In the genomic region with DNA sequence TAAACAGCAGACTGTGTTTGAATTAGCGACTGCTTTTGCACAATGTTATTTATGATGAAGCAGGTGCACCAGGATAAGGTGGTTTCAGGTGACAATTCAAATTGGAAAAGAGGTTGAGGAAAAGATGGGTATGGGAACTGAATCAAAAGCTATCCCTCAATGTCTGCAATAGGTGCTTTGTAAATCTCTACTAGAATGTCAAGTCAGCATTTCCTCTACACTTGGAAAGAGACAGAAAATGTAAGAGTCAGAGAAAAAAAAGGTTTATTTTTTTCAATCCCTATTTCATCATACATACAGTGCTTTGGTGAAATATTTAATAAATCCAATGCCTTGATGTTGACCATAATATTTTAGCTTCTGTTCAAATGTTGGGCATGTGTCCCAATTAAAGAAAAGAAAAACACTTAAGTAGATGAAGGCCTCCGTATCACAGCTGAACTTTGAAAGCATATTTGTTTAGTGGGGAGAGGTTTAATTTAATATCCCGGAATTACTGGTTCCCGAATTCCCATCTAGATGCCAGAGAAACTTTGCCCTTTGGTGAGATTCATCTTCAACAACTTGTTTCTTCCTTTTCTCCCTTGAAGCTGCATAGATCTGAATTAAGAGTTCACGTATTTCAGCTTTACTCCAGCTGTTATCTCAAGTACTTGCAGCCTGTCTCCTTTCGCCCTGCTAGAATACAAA, we compare ENCODE assay signal across 14 cellular contexts. TPM values are rescaled to one million over a fixed set of nuclear protein-coding genes. Genes with fewer than 3 reads are reported as not detected.
DNase-seq lines count a peak whose midpoint lies in the region; ATAC-seq, FAIRE-seq and TF ChIP-seq lines count a peak whose summit lies in the region.
"Had no signal": no experiment of that assay in that cellular context is flagged by ENCODE, and none has a peak within 500 bp of the region (broad histone marks: within the 10 kb centered on the region; RNA-seq: fewer than 3 reads in every experiment).

No MANE protein-coding gene starts in this region.

- TF ChIP-seq RAD21 in H1 (IDR thresholded peaks at IDR 0.05 in 1 of 2, conservative IDR thresholded peaks at IDR 0.05 in 1 of 2; ENCODE audit: low read depth in 2 of 2, low read length in 2 of 2): no peak

- no peak overlapping the region for H3K9ac ChIP-seq in H1 (replicated peaks in 1 of 4; ENCODE audit: extremely low read depth in 1 of 4, low read depth in 3 of 4, low read length in 3 of 4)
- no peak overlapping the region for H3K9ac ChIP-seq in smooth muscle cell (ENCODE audit: low read depth)

- H2BK15ac ChIP-seq in H1 (ENCODE audit: low read length): no peak overlapping the region

- H3K79me2 ChIP-seq in H1 (ENCODE audit: control insufficient read depth in 1 of 2, insufficient read depth in 2 of 2, low read length in 2 of 2) (peaks cover 0 to 2% of the 10 kb centered on the region in 2 experiments; a peak in 1 of 4 replicates), smooth muscle cell (ENCODE audit: low read depth) (peaks cover 9% of the 10 kb centered on the region)

- intact Hi-C loops in left ventricle myocardium inferior (cut with micrococcal nuclease): loop anchor here (5.0 to 10.0 kb wide), 2 partner anchors 159 to 376 kb away; no protein-coding TSS in a partner anchor

- no peak overlapping the region for H3K27ac ChIP-seq in H1 (ENCODE audit: low read depth, low read length)
- peak overlapping the region; percentile 10 for H3K27ac ChIP-seq in smooth muscle cell (ENCODE audit: low read depth)
- no peak overlapping the region for H3K27ac ChIP-seq in left ventricle myocardium inferior (replicated peaks)
- H3K27ac ChIP-seq: BLaER1 treated with 17β-estradiol and CSF1 and Interleukin-3, amounts not matched to agents 10 nM and 100 nM; heart left ventricle had no signal

- no peak for TF ChIP-seq POLR2A in H1 (IDR thresholded peaks at IDR 0.05; ENCODE audit: control extremely low read depth in 1 of 2, low read depth in 2 of 2, low read length in 2 of 2)

- H2AFZ ChIP-seq in H1 (ENCODE audit: low read length) (no peak overlapping the region), smooth muscle cell (ENCODE audit: low read depth) (no peak overlapping the region)

- H3K36me3 ChIP-seq in H1 (ENCODE audit: control insufficient read depth in 2 of 4, insufficient read depth in 4 of 4, low read length in 3 of 4): no peaks in the 10 kb centered on the region
- no peaks in the 10 kb centered on the region for H3K36me3 ChIP-seq in smooth muscle cell (ENCODE audit: low read depth)
- no peaks in the 10 kb centered on the region for H3K36me3 ChIP-seq in left ventricle myocardium inferior
- H3K36me3 ChIP-seq: heart left ventricle had no signal

- no peaks in the 10 kb centered on the region for H3F3A ChIP-seq in smooth muscle cell (ENCODE audit: low read depth)

- POLR2A ChIA-PET in H1 (lab: Charles Lee; ENCODE audit: partially characterized antibody): no interaction called here

- H3K4me1 ChIP-seq in H1 (replicated peaks in 1 of 4; ENCODE audit: control insufficient read depth in 3 of 4, insufficient read depth in 4 of 4, low read length in 3 of 4): peaks cover 0 to 3% (median 0%) of the 10 kb centered on the region in 4 experiments; a peak in 2 of 7 replicates
- H3K4me1 ChIP-seq in smooth muscle cell (ENCODE audit: low read depth): peaks cover 18% of the 10 kb centered on the region
- H3K4me1 ChIP-seq in left ventricle myocardium inferior: peaks cover 33% of the 10 kb centered on the region

- no peak overlapping the region for H2BK20ac ChIP-seq in H1 (ENCODE audit: low read length)

- ATAC-seq in GM18868 (IDR thresholded peaks at IDR 0.05; ENCODE audit: unreplicated experiment): no peak
- ATAC-seq: heart left ventricle; sciatic nerve; SK-N-SH treated with all-trans-retinoic acid at 6 μM for 48 hours; stimulated activated effector memory CD8-positive, alpha-beta T cell treated with anti-CD3 and anti-CD28 coated beads, Interleukin-12 subunit alpha, Interleukin-12 subunit beta, amount 100 ng/mL, for 72 hours had no signal

- H3K23ac ChIP-seq in H1 (ENCODE audit: insufficient read length): no peak overlapping the region

- no peak overlapping the region for H3K18ac ChIP-seq in H1 (ENCODE audit: extremely low read depth, low read length)

- no peak for FAIRE-seq in H1 (lab: Jason Lieb, UNC)

- H4K91ac ChIP-seq in H1 (replicated peaks; ENCODE audit: insufficient read length, low read length): no peak overlapping the region

- no peak for TF ChIP-seq EP300 in H1 (IDR thresholded peaks at IDR 0.05; ENCODE audit: borderline replicate concordance in 1 of 2, low read depth in 2 of 2, low read length in 2 of 2)

- H2BK5ac ChIP-seq in H1 (ENCODE audit: low read depth, low read length): no peak overlapping the region

- peak; percentile 94 for DNase-seq in NCI-H1105 treated with DMSO at 0.1 percent for 48 hours (lab: John Stamatoyannopoulos, UW)
- DNase-seq in NCI-H345 treated with DMSO at 0.1 percent for 48 hours (lab: John Stamatoyannopoulos, UW; ENCODE audit: unreplicated experiment): peak; percentile 78
- no peak for DNase-seq in H1 (ENCODE audit: low read depth in 1 of 2, low spot score in 2 of 2)
- no peak for DNase-seq in smooth muscle cell (lab: John Stamatoyannopoulos, UW; ENCODE audit: unreplicated experiment)
- DNase-seq in ecto neural progenitor cell (ENCODE audit: low spot score): no peak
- DNase-seq in left ventricle myocardium inferior: no peak
- DNase-seq: activated naive CD4-positive, alpha-beta T cell treated with anti-CD3 and anti-CD28 coated beads, Interleukin-2, amount 10 ng/mL, durations not matched to agents 7 days and 5 days; heart left ventricle; stimulated activated CD4-positive, alpha-beta T cell treated with anti-CD3 and anti-CD28 coated beads, Interleukin-4, amount 100 ng/mL, for 4 hours had no signal

- no peak overlapping the region for H4K5ac ChIP-seq in H1 (ENCODE audit: insufficient read length, low read depth, low read length)

- no peaks in the 10 kb centered on the region for H3K9me3 ChIP-seq in H1 (ENCODE audit: insufficient read depth in 2 of 2, low read depth in 1 of 2, low read length in 1 of 2)
- no peaks in the 10 kb centered on the region for H3K9me3 ChIP-seq in smooth muscle cell (replicated peaks; ENCODE audit: low read depth)
- no peaks in the 10 kb centered on the region for H3K9me3 ChIP-seq in left ventricle myocardium inferior (replicated peaks)
- H3K9me3 ChIP-seq: BLaER1 treated with 17β-estradiol and CSF1 and Interleukin-3, amounts not matched to agents 10 nM and 100 nM; heart left ventricle had no signal

- no peaks in the 10 kb centered on the region for H3K79me1 ChIP-seq in H1 (ENCODE audit: low read depth, low read length)

- no peak overlapping the region for H3K14ac ChIP-seq in H1 (ENCODE audit: insufficient read length)

- H4K8ac ChIP-seq in H1 (ENCODE audit: extremely low read depth, insufficient read depth, low read length): no peak overlapping the region

- CTCF ChIA-PET in H1 (lab: Charles Lee; ENCODE audit: partially characterized antibody): interaction anchor here (0.7 to 6.1 kb wide), 20 partner anchors 13 to 736 kb away, joined by 3 to 47 read pairs (median 4); no protein-coding TSS in a partner anchor

- H3K27me3 ChIP-seq in H1 (replicated peaks in 1 of 4; ENCODE audit: control insufficient read depth in 3 of 4, extremely low read depth in 1 of 4, insufficient read depth in 3 of 4, low read length in 3 of 4): peaks cover 2 to 7% (median 6%) of the 10 kb centered on the region in 4 experiments; a peak in 6 of 7 replicates
- H3K27me3 ChIP-seq in smooth muscle cell (ENCODE audit: low read depth): no peaks in the 10 kb centered on the region
- H3K27me3 ChIP-seq in left ventricle myocardium inferior (ENCODE audit: low read depth): no peaks in the 10 kb centered on the region
- H3K27me3 ChIP-seq: BLaER1 treated with 17β-estradiol and CSF1 and Interleukin-3, amounts not matched to agents 10 nM and 100 nM; heart left ventricle had no signal

- peaks cover 0 to 2% of the 10 kb centered on the region in 2 experiments for H4K20me1 ChIP-seq in H1 (replicated peaks in 1 of 2; ENCODE audit: control insufficient read depth in 1 of 2, insufficient read depth in 2 of 2, low read length in 2 of 2)
- H4K20me1 ChIP-seq in smooth muscle cell (ENCODE audit: low read depth): no peaks in the 10 kb centered on the region

- no peak overlapping the region for H3K56ac ChIP-seq in H1 (replicated peaks; ENCODE audit: insufficient read length, low read depth, low read length)

- no peak overlapping the region for H2BK120ac ChIP-seq in H1 (replicated peaks; ENCODE audit: low read depth, low read length)

- peaks cover 4% of the 10 kb centered on the region for H3K23me2 ChIP-seq in H1 (ENCODE audit: low read depth, low read length)

- no peak for TF ChIP-seq CTCF in H1 (IDR thresholded peaks at IDR 0.05; ENCODE audit: control extremely low read depth in 1 of 3, insufficient read depth in 1 of 3, low read depth in 1 of 3, low read length in 3 of 3)
- no peak for TF ChIP-seq CTCF in smooth muscle cell (IDR thresholded peaks at IDR 0.05; ENCODE audit: borderline replicate concordance, insufficient read depth, poor library complexity, severe bottlenecking)
- no peak for TF ChIP-seq CTCF in left ventricle myocardium inferior (IDR thresholded peaks at IDR 0.05; ENCODE audit: borderline replicate concordance)

- H3K4me2 ChIP-seq in H1 (ENCODE audit: insufficient read depth in 1 of 2, low read depth in 2 of 2, low read length in 2 of 2): no peak overlapping the region
- H3K4me2 ChIP-seq in smooth muscle cell: no peak overlapping the region

- H3K4me3 ChIP-seq in H1 (ENCODE audit: extremely low read depth in 1 of 4, insufficient read depth in 2 of 4, low read depth in 3 of 4, low read length in 4 of 4) (no peak overlapping the region), smooth muscle cell (no peak overlapping the region), left ventricle myocardium inferior (no peak overlapping the region)
- H3K4me3 ChIP-seq: BLaER1 treated with 17β-estradiol and CSF1 and Interleukin-3, amounts not matched to agents 10 nM and 100 nM; heart left ventricle had no signal

- no peak overlapping the region for H2BK12ac ChIP-seq in H1 (ENCODE audit: low read depth, low read length)

- 85% methylated on average over 6 of the region's 6 CpGs; no CpG with 5 or more reads in 1 of the 2 experiments for WGBS in H1 (ENCODE audit: extremely low coverage in 1 of 2, insufficient coverage in 1 of 2, insufficient read length in 1 of 2, insufficient replicate concordance in 2 of 2, low coverage in 1 of 2, low lambda C conversion rate in 2 of 2, missing lambda C conversion rate in 1 of 2), 2 experiments
- WGBS in smooth muscle cell (ENCODE audit: low lambda C conversion rate): 82% methylated on average over 6 of the region's 6 CpGs

- no peak overlapping the region for H3K4ac ChIP-seq in H1 (replicated peaks; ENCODE audit: insufficient read length, low read depth, low read length)

- H2AK5ac ChIP-seq in H1 (ENCODE audit: low read depth, low read length): no peak overlapping the region

RNA-seq across cellular contexts. Expression of gene RASGEF1B, which starts 5.9 kb away (rescaled TPM):
- total RNA-seq in H1 (2021; fragmentation: NEBNext Ultra II Directional; extraction: Animal tissue kit (Norgen Biotek cat#: 25700)): 4.6 and 4.7 TPM in 2 replicates
- polyA plus RNA-seq in H1 (2011; rRNA removed) (1.2 and 1.6 TPM in 2 replicates), smooth muscle cell (1.5 and 3.0 TPM in 2 replicates)
- polyA plus RNA-seq in H1 (2011; cell fraction: cytosol; rRNA removed): 1.4 TPM
- 3.3 TPM for polyA plus RNA-seq in H1 (2011; cell fraction: nucleus; rRNA removed)
- polyA plus RNA-seq in H1 (2012, experiment 1 of 2): 2.1 to 3.4 TPM (median 2.5 TPM) in 4 replicates
- polyA plus RNA-seq in H1 (2012, experiment 2 of 2): 1.0 TPM
- 2.8 TPM for polyA plus RNA-seq in H1 (2013, experiment 1 of 2)
- 2.4 TPM for polyA plus RNA-seq in H1 (2013, experiment 2 of 2)
- polyA minus RNA-seq in H1 (2011; rRNA and poly(A)+ RNA removed): 6.9 and 7.9 TPM in 2 replicates
- 3.0 TPM for polyA minus RNA-seq in H1 (2011; cell fraction: cytosol; rRNA and poly(A)+ RNA removed)
- 13.1 TPM for polyA minus RNA-seq in H1 (2011; cell fraction: nucleus; rRNA and poly(A)+ RNA removed)
- total RNA-seq in smooth muscle cell (7.5 and 13.7 TPM in 2 replicates), left ventricle myocardium inferior (4.3 TPM)

Comparison
In these comparisons a context has a peak if more than half of its experiments do, and no peak if none do; other contexts are left out.
1. DNase-seq: peak in NCI-H1105 treated with DMSO at 0.1 percent for 48 hours (single experiment) and NCI-H345 treated with DMSO at 0.1 percent for 48 hours (single experiment); none in H1 (0 of 2), smooth muscle cell (single experiment), ecto neural progenitor cell (single experiment) and left ventricle myocardium inferior (single experiment).